16 cellular contexts compared by ENCODE assay signal in genomic region chr17:67863624-67864247, GRCh38. TPM values are rescaled to one million over a fixed set of nuclear protein-coding genes. Genes with fewer than 3 reads are reported as not detected.
DNase-seq lines count a peak whose midpoint lies in the region; ATAC-seq lines count a peak whose summit lies in the region.
"Had no signal": no experiment of that assay in that cellular context is flagged by ENCODE, and none has a peak within 500 bp of the region (broad histone marks: within the 10 kb centered on the region; RNA-seq: fewer than 3 reads in every experiment).

No MANE protein-coding gene starts in this region.

- peak; percentile 72 for ATAC-seq in GM19395 (IDR thresholded peaks at IDR 0.05; ENCODE audit: unreplicated experiment)
- peak; percentile 64 for ATAC-seq in HG03565 (IDR thresholded peaks at IDR 0.05; ENCODE audit: unreplicated experiment)
- ATAC-seq in activated naive CD8-positive, alpha-beta T cell treated with anti-CD3 and anti-CD28 coated beads, Interleukin-2, amount 50 U/mL, for 24 hours, result peak; percentile 67
- ATAC-seq: left lung, upper lobe of right lung had no signal

- H3K4me1 ChIP-seq in CD4-positive, alpha-beta memory T cell (ENCODE audit: insufficient read depth, low read length), result peaks cover 53% of the 10 kb centered on the region
- H3K4me1 ChIP-seq: SJCRH30 had no signal

- peak overlapping the region in 3 of 8 donors; percentile 25 to 50 (median 27) for H3K4me3 Mint-ChIP-seq in CD4-positive, alpha-beta memory T cell
- H3K4me3 Mint-ChIP-seq in activated naive CD8-positive, alpha-beta T cell treated with anti-CD3 and anti-CD28 coated beads, Interleukin-2, amount 50 U/mL, for 24 hours, result no peak overlapping the region
- H3K4me3 Mint-ChIP-seq: H9 had no signal

- no peaks in the 10 kb centered on the region for H3K9me3 Mint-ChIP-seq in CD4-positive, alpha-beta memory T cell
- no peaks in the 10 kb centered on the region for H3K9me3 Mint-ChIP-seq in activated naive CD8-positive, alpha-beta T cell treated with anti-CD3 and anti-CD28 coated beads, Interleukin-2, amount 50 U/mL, for 24 hours
- H3K9me3 Mint-ChIP-seq: H9 had no signal

- intact Hi-C loops in CD4-positive, alpha-beta memory T cell (cut with micrococcal nuclease), result no loop called here

- POLR2A ChIA-PET in CD4-positive, alpha-beta memory T cell (lab: Charles Lee; ENCODE audit: partially characterized antibody), result no interaction called here

- H3K27me3 Mint-ChIP-seq in CD4-positive, alpha-beta memory T cell, result no peaks in the 10 kb centered on the region
- no peaks in the 10 kb centered on the region for H3K27me3 Mint-ChIP-seq in activated naive CD8-positive, alpha-beta T cell treated with anti-CD3 and anti-CD28 coated beads, Interleukin-2, amount 50 U/mL, for 24 hours

- H3K27me3 ChIP-seq in CD4-positive, alpha-beta memory T cell (ENCODE audit: insufficient read depth, low read length), result no peaks in the 10 kb centered on the region
- H3K27me3 ChIP-seq: left lung, SJCRH30, upper lobe of right lung had no signal

- H3K27ac Mint-ChIP-seq in CD4-positive, alpha-beta memory T cell, result peak overlapping the region in 4 of 7 donors; percentile 1 to 68 (median 62)
- peak overlapping the region; percentile 81 for H3K27ac Mint-ChIP-seq in activated naive CD8-positive, alpha-beta T cell treated with anti-CD3 and anti-CD28 coated beads, Interleukin-2, amount 50 U/mL, for 24 hours

- no peaks in the 10 kb centered on the region for H3K9me3 ChIP-seq in CD4-positive, alpha-beta memory T cell (ENCODE audit: control insufficient read depth in 1 of 2, low read length in 2 of 2)
- H3K9me3 ChIP-seq: left lung, prostate gland, SJCRH30, upper lobe of right lung had no signal

- peaks cover 8% of the 10 kb centered on the region for H3K36me3 ChIP-seq in CD4-positive, alpha-beta memory T cell (ENCODE audit: insufficient read depth, low read length)
- H3K36me3 ChIP-seq: prostate gland had no signal

- H3K4me3 ChIP-seq in CD4-positive, alpha-beta memory T cell (ENCODE audit: low read length in 2 of 2), result no peak overlapping the region
- H3K4me3 ChIP-seq: left lung, prostate gland, SJCRH30, upper lobe of right lung had no signal

- no peak overlapping the region for H3K27ac ChIP-seq in CD4-positive, alpha-beta memory T cell (ENCODE audit: low read depth, low read length)
- H3K27ac ChIP-seq: left lung, prostate gland, SJCRH30, upper lobe of right lung had no signal

- peaks cover 23 to 25% of the 10 kb centered on the region in 2 donors for H3K36me3 Mint-ChIP-seq in CD4-positive, alpha-beta memory T cell
- H3K36me3 Mint-ChIP-seq in activated naive CD8-positive, alpha-beta T cell treated with anti-CD3 and anti-CD28 coated beads, Interleukin-2, amount 50 U/mL, for 24 hours (ENCODE audit: low read depth), result peaks cover 21% of the 10 kb centered on the region

- CTCF ChIA-PET in CD4-positive, alpha-beta memory T cell (lab: Charles Lee; ENCODE audit: partially characterized antibody), result no interaction called here

- H3K4me1 Mint-ChIP-seq in CD4-positive, alpha-beta memory T cell, result peaks cover 41 to 76% (median 54%) of the 10 kb centered on the region in 4 donors
- H3K4me1 Mint-ChIP-seq in activated naive CD8-positive, alpha-beta T cell treated with anti-CD3 and anti-CD28 coated beads, Interleukin-2, amount 50 U/mL, for 24 hours, result peaks cover 66% of the 10 kb centered on the region

- DNase-seq in CD4-positive, alpha-beta memory T cell, result no peak
- DNase-seq in activated naive CD8-positive, alpha-beta T cell treated with anti-CD3 and anti-CD28 coated beads, Interleukin-2, amount 50 U/mL, for 24 hours, result no peak
- DNase-seq in hypothalamus (lab: John Stamatoyannopoulos, UW) (no peak), COLO668 (lab: John Stamatoyannopoulos, UW; ENCODE audit: unreplicated experiment) (no peak), retina (no peak), GDM1 (lab: John Stamatoyannopoulos, UW) (no peak)
- DNase-seq: activated CD8-positive, alpha-beta memory T cell treated with anti-CD3 and anti-CD28 coated beads, Interleukin-2, amount 50 U/mL, for 48 hours; H9; left lung; NCI-H2107; NK-92 treated with Interleukin-12 subunit alpha and Interleukin-12 subunit beta, amount 100 ng/mL, for 24 hours; SJCRH30; upper lobe of right lung had no signal

RNA-seq across cellular contexts. Expression of gene BPTF, which starts 38.4 kb away (rescaled TPM):
- total RNA-seq in CD4-positive, alpha-beta memory T cell, result 100 to 1,000 TPM; 182 to 187 TPM
- 10 to 100 TPM in 1 of 2 donors, 1 to 10 TPM in 1; 2.4 to 29.6 TPM for polyA plus RNA-seq in CD4-positive, alpha-beta memory T cell
